Comparison of ENCODE assay signal across 21 cellular contexts in the genomic region with DNA sequence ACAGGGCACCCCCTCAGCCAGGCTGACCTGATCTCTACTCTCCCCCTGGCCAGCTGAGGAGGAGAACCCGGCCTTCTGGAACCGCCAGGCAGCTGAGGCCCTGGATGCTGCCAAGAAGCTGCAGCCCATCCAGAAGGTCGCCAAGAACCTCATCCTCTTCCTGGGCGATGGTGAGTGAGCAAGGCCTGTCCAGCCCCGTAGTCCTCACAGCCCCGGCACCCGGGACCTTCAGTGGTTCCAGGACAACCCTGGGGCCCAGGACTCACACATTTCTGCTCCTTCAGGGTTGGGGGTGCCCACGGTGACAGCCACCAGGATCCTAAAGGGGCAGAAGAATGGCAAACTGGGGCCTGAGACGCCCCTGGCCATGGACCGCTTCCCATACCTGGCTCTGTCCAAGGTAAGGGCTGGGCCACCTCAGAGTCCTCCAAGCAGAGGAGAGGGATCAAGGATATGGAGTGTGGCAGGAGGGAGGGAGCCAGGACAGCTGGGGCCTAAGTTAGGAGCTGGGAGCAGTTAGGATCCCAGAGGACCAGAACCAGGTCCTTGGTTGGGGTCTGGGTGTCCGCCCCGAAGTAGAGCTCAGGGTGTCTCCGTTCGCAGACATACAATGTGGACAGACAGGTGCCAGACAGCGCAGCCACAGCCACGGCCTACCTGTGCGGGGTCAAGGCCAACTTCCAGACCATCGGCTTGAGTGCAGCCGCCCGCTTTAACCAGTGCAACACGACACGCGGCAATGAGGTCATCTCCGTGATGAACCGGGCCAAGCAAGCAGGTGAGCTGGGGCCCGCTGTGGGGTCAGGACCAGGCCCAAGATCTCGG. TPM values are rescaled to one million over a fixed set of nuclear protein-coding genes. Genes with fewer than 3 reads are reported as not detected.
A peak's percentile ranks its signal among the peaks of the same experiment; 100 is the strongest.
DNase-seq lines count a peak whose midpoint lies in the region; FAIRE-seq and TF ChIP-seq lines count a peak whose summit lies in the region.
"Had no signal": no experiment of that assay in that cellular context is flagged by ENCODE, and none has a peak within 500 bp of the region (broad histone marks: within the 10 kb centered on the region; RNA-seq: fewer than 3 reads in every experiment).

No MANE protein-coding gene starts in this region.

- H3K9me3 ChIP-seq in H9 (ENCODE audit: control insufficient read depth, low read depth, low read length), result no peaks in the 10 kb centered on the region
- no peaks in the 10 kb centered on the region for H3K9me3 ChIP-seq in hepatocyte (ENCODE audit: low read depth)
- H3K9me3 ChIP-seq in osteoblast (ENCODE audit: low read depth, low read length), result no peaks in the 10 kb centered on the region

- TF ChIP-seq CTCF in H9 (conservative IDR thresholded peaks at IDR 0.05), result no peak
- no peak for TF ChIP-seq CTCF in hepatocyte (IDR thresholded peaks at IDR 0.05; ENCODE audit: poor library complexity)
- no peak for TF ChIP-seq CTCF in osteoblast (IDR thresholded peaks at IDR 0.05; ENCODE audit: extremely low read depth, low read depth, low read length)
- TF ChIP-seq CTCF in brain microvascular endothelial cell (IDR thresholded peaks at IDR 0.05; ENCODE audit: low read depth, low read length, missing control alignments), result no peak

- H2AFZ ChIP-seq in H9 (ENCODE audit: low read length) (no peak overlapping the region), hepatocyte (no peak overlapping the region), osteoblast (ENCODE audit: low read length) (no peak overlapping the region)

- no peak overlapping the region for H3K23ac ChIP-seq in H9 (ENCODE audit: insufficient read length, low read depth, low read length)

- H4K8ac ChIP-seq in H9 (replicated peaks; ENCODE audit: insufficient read length, low read depth, low read length), result no peak overlapping the region

- H2BK15ac ChIP-seq in H9 (ENCODE audit: low read depth, low read length), result no peak overlapping the region

- H3K56ac ChIP-seq in H9 (ENCODE audit: insufficient read length, low read depth, low read length), result no peak overlapping the region

- H3K23me2 ChIP-seq in H9 (ENCODE audit: insufficient read length, low read depth, low read length, poor library complexity, severe bottlenecking), result no peaks in the 10 kb centered on the region

- no peak overlapping the region for H3K27ac Mint-ChIP-seq in H9

- H3K36me3 ChIP-seq in hepatocyte (replicated peaks; ENCODE audit: insufficient read depth, low read depth) (no peaks in the 10 kb centered on the region), osteoblast (ENCODE audit: insufficient read depth, low read length) (no peaks in the 10 kb centered on the region), brain microvascular endothelial cell (replicated peaks) (no peaks in the 10 kb centered on the region)

- H3K36me3 Mint-ChIP-seq in H9 (ENCODE audit: insufficient read depth in 1 of 3, low read depth in 3 of 3), result no peaks in the 10 kb centered on the region

- no peaks in the 10 kb centered on the region for H3K9me3 Mint-ChIP-seq in H9

- FAIRE-seq in HTR-8/SVneo (lab: Jason Lieb, UNC), result no peak
- FAIRE-seq: GM12892, H54 had no signal

- no peak overlapping the region for H2BK120ac ChIP-seq in H9 (ENCODE audit: low read depth, low read length, poor library complexity, severe bottlenecking)

- no peak overlapping the region for H3K14ac ChIP-seq in H9 (ENCODE audit: insufficient read depth, low read length)

- peak; percentile 9 for DNase-seq in 8988T
- peak; percentile 24 for DNase-seq in H9
- peak; percentile 13 for DNase-seq in hepatocyte (ENCODE audit: low spot score)
- peak; percentile 87 for DNase-seq in osteoblast (ENCODE audit: insufficient read length, low spot score, missing footprints)
- no peak for DNase-seq in T-helper 2 cell
- DNase-seq in HTR-8/SVneo (ENCODE audit: insufficient read length, low spot score), result no peak
- DNase-seq in brain microvascular endothelial cell, result no peak
- DNase-seq in putamen (ENCODE audit: low spot score), result no peak
- DNase-seq: C1 segment of cervical spinal cord, DMS 273 treated with DMSO at 0.1 percent for 48 hours, IMR-90, NCI-H1105 treated with DMSO at 0.1 percent for 48 hours, NCI-H1694 treated with DMSO at 0.1 percent for 48 hours, NCI-H2107, NCI-H2227 treated with DMSO at 0.1 percent for 48 hours, NCI-H524, SHP77 had no signal

- H3K9me2 ChIP-seq in hepatocyte (replicated peaks; ENCODE audit: insufficient read depth), result no peaks in the 10 kb centered on the region

- no peak overlapping the region for H3T11ph ChIP-seq in H9 (ENCODE audit: low read length)

- H3K27me3 ChIP-seq in H9 (ENCODE audit: insufficient read depth, low read length) (no peaks in the 10 kb centered on the region), hepatocyte (peaks cover 5% of the 10 kb centered on the region), osteoblast (ENCODE audit: insufficient read depth, low read length) (peaks cover 15% of the 10 kb centered on the region), brain microvascular endothelial cell (replicated peaks) (peaks cover 55% of the 10 kb centered on the region)

- no peaks in the 10 kb centered on the region for H4K20me1 ChIP-seq in H9 (ENCODE audit: control insufficient read depth, insufficient read depth, insufficient read length)
- no peaks in the 10 kb centered on the region for H4K20me1 ChIP-seq in hepatocyte (ENCODE audit: insufficient read depth, poor library complexity, severe bottlenecking)
- H4K20me1 ChIP-seq in osteoblast (ENCODE audit: insufficient read depth, low read length), result no peaks in the 10 kb centered on the region

- no peak overlapping the region for H3K27ac ChIP-seq in H9 (ENCODE audit: insufficient read length, low read depth, low read length)
- peak overlapping the region; percentile 34 for H3K27ac ChIP-seq in hepatocyte
- no peak overlapping the region for H3K27ac ChIP-seq in osteoblast (ENCODE audit: low read depth, low read length)
- no peak overlapping the region for H3K27ac ChIP-seq in brain microvascular endothelial cell

- H3K4me1 ChIP-seq in H9 (ENCODE audit: insufficient read depth, low read length) (no peaks in the 10 kb centered on the region), hepatocyte (ENCODE audit: insufficient read depth) (peaks cover 3% of the 10 kb centered on the region), osteoblast (ENCODE audit: insufficient read depth, low read length) (no peaks in the 10 kb centered on the region)

- H3K4me2 ChIP-seq in H9 (ENCODE audit: insufficient read depth, insufficient read length, low read length) (no peak overlapping the region), hepatocyte (peak overlapping the region; percentile 25), osteoblast (ENCODE audit: insufficient read depth, low read length) (no peak overlapping the region)

- H3K4me3 ChIP-seq in hepatocyte (no peak overlapping the region), osteoblast (ENCODE audit: insufficient read depth, low read length) (no peak overlapping the region), brain microvascular endothelial cell (ENCODE audit: low read depth, low read length) (no peak overlapping the region)

- no peaks in the 10 kb centered on the region for H3K79me1 ChIP-seq in H9 (ENCODE audit: insufficient read depth, low read depth, low read length, poor library complexity, severe bottlenecking)

- no peak overlapping the region for H4K5ac ChIP-seq in H9 (ENCODE audit: insufficient read length, low read depth, low read length)

- no peaks in the 10 kb centered on the region for H3K79me2 ChIP-seq in H9 (ENCODE audit: insufficient read depth, low read length)
- no peaks in the 10 kb centered on the region for H3K79me2 ChIP-seq in hepatocyte
- H3K79me2 ChIP-seq in osteoblast (ENCODE audit: insufficient read depth, low read length), result no peaks in the 10 kb centered on the region

- in situ Hi-C loops in brain microvascular endothelial cell (cut with HindIII; ENCODE audit: low pct_ligation_motif_present, low sequenced_read_pairs), result no loop called here

- H3K4me3 Mint-ChIP-seq in H9, result no peak overlapping the region

- no peak overlapping the region for H3K4ac ChIP-seq in H9 (ENCODE audit: low read depth, low read length)

- WGBS in H9 (ENCODE audit: extremely low coverage, insufficient read length, low lambda C conversion rate), result no CpG with 5 or more reads among the region's 27 CpGs
- WGBS in hepatocyte (ENCODE audit: low lambda C conversion rate, missing lambda C conversion rate), result 95% methylated on average over 27 of the region's 27 CpGs

- no peak overlapping the region for H2BK20ac ChIP-seq in H9 (ENCODE audit: low read depth, low read length, poor library complexity, severe bottlenecking)

- H2BK12ac ChIP-seq in H9 (ENCODE audit: insufficient read length, low read depth, low read length), result no peak overlapping the region

- H4K91ac ChIP-seq in H9 (ENCODE audit: insufficient read length, low read depth, low read length), result no peak overlapping the region

- H2AK5ac ChIP-seq in H9 (ENCODE audit: insufficient read length, low read length), result no peak overlapping the region

- H3K27me3 Mint-ChIP-seq in H9 (ENCODE audit: low read depth), result peaks cover 12% of the 10 kb centered on the region

- H3K18ac ChIP-seq in H9 (ENCODE audit: insufficient read length, low read depth, low read length), result no peak overlapping the region

- no peaks in the 10 kb centered on the region for H3K4me1 Mint-ChIP-seq in H9

- no peak overlapping the region for H2BK5ac ChIP-seq in H9 (ENCODE audit: insufficient read length, low read length)

- no peak overlapping the region for H3K9ac ChIP-seq in H9 (ENCODE audit: extremely low read depth, insufficient read length, low read length)

RNA-seq across cellular contexts. Expression of gene ALPI, which starts 0.6 kb away (rescaled TPM):
- total RNA-seq in H9 (2021) (not detected in 2 replicates), hepatocyte (3.9 and 4.1 TPM in 2 replicates), osteoblast (not detected in 2 replicates)
- polyA plus RNA-seq in hepatocyte, result 2.7 and 3.5 TPM in 2 replicates
- total RNA-seq: A673, IMR-90, LHCN-M2 had no signal
- polyA plus RNA-seq: IMR-90 had no signal

RNA-seq across cellular contexts. Expression of gene ECEL1, which starts 31.1 kb away (rescaled TPM):
- total RNA-seq in H9 (2021), result 8.2 and 8.4 TPM in 2 replicates
- 1.0 and 1.1 TPM in 2 replicates for total RNA-seq in hepatocyte
- 1.2 and 1.4 TPM in 2 replicates for polyA plus RNA-seq in hepatocyte
- total RNA-seq in osteoblast, result not detected in 2 replicates
- total RNA-seq: IMR-90, LHCN-M2 had no signal
- polyA plus RNA-seq: IMR-90 had no signal

RNA-seq across cellular contexts. Expression of gene ALPG, which starts 49.9 kb away (rescaled TPM):
- 1.3 and 1.4 TPM in 2 replicates for total RNA-seq in H9 (2021)
- 0.16 and 1.5 TPM in 2 replicates for total RNA-seq in hepatocyte
- 0.08 and 0.86 TPM in 2 replicates for polyA plus RNA-seq in hepatocyte
- not detected in 2 replicates for total RNA-seq in osteoblast
- total RNA-seq: A673, IMR-90, LHCN-M2 had no signal
- polyA plus RNA-seq: IMR-90 had no signal

Comparison
In these comparisons a context has a peak if more than half of its experiments do, and no peak if none do; other contexts are left out.
1. DNase-seq: peak in 8988T (single experiment), H9 (single experiment), hepatocyte (single experiment) and osteoblast (single experiment); none in T-helper 2 cell (0 of 5), HTR-8/SVneo (single experiment), brain microvascular endothelial cell (single experiment) and putamen (single experiment).